ENCODE assay signal across 7 cellular contexts in genomic region chr10:118932154-118932553, GRCh38.
A peak's percentile ranks its signal among the peaks of the same experiment; 100 is the strongest.
DNase-seq lines count a peak whose midpoint lies in the region; ATAC-seq, FAIRE-seq and TF ChIP-seq lines count a peak whose summit lies in the region.
"Not testable (repeated sequence)": the region's sequence is repeated elsewhere in the genome, so short reads cannot be mapped to it uniquely, and the experiment has no call there.

No MANE protein-coding gene starts in this region.

- not testable (repeated sequence) for H4K20me1 ChIP-seq in keratinocyte (ENCODE audit: control insufficient read depth, extremely low read depth, insufficient read depth, low read length)

- CTCF ChIA-PET in activated CD8-positive, alpha-beta memory T cell treated with anti-CD3 and anti-CD28 coated beads, Interleukin-2, amount 10 ng/mL, durations not matched to agents 7 days and 5 days (lab: Charles Lee) = not testable (repeated sequence)

- peaks cover 40% of the 10 kb centered on the region for H3K27me3 Mint-ChIP-seq in activated CD8-positive, alpha-beta memory T cell treated with anti-CD3 and anti-CD28 coated beads, Interleukin-2, amount 10 ng/mL, durations not matched to agents 7 days and 5 days
- peaks cover 24% of the 10 kb centered on the region for H3K27me3 Mint-ChIP-seq in osteocyte (ENCODE audit: unreplicated experiment)

- not testable (repeated sequence) for H3K9me3 ChIP-seq in keratinocyte (ENCODE audit: control insufficient read depth, low read depth, low read length)

- H3K79me2 ChIP-seq in keratinocyte (ENCODE audit: control insufficient read depth, insufficient read depth, low read length) = not testable (repeated sequence)

- DNase-seq in H54 (ENCODE audit: insufficient read length, low spot score); epithelial cell of prostate (ENCODE audit: low read depth, low spot score); keratinocyte (ENCODE audit: low read depth, low spot score): not testable (repeated sequence)
- peak; percentile 4 for DNase-seq in NCI-H226
- peak; percentile 3 for DNase-seq in activated CD8-positive, alpha-beta memory T cell treated with anti-CD3 and anti-CD28 coated beads, Interleukin-2, amount 10 ng/mL, durations not matched to agents 7 days and 5 days
- peak; percentile 10 for DNase-seq in osteocyte (ENCODE audit: extremely low spot score, unreplicated experiment)

- H3K9ac ChIP-seq in keratinocyte (ENCODE audit: control insufficient read depth, extremely low read depth, insufficient read depth, low read length) = not testable (repeated sequence)

- not testable (repeated sequence) for H3K4me3 ChIP-seq in keratinocyte (ENCODE audit: control insufficient read depth in 2 of 3, extremely low read depth in 1 of 3, insufficient read depth in 2 of 3, low read depth in 1 of 3, low read length in 3 of 3)

- dilution Hi-C loops in keratinocyte (cut with MboI; ENCODE audit: extremely low pct_ligation_motif_present, low sequenced_read_pairs) = not testable (repeated sequence)

- ATAC-seq in activated CD8-positive, alpha-beta memory T cell treated with anti-CD3 and anti-CD28 coated beads, Interleukin-2, amount 10 ng/mL, durations not matched to agents 7 days and 5 days = not testable (repeated sequence)

- not testable (repeated sequence) for H3K9me3 Mint-ChIP-seq in activated CD8-positive, alpha-beta memory T cell treated with anti-CD3 and anti-CD28 coated beads, Interleukin-2, amount 10 ng/mL, durations not matched to agents 7 days and 5 days (ENCODE audit: low read depth)
- peaks cover 18% of the 10 kb centered on the region for H3K9me3 Mint-ChIP-seq in osteocyte (ENCODE audit: unreplicated experiment)

- TF ChIP-seq CTCF in keratinocyte (optimal IDR thresholded peaks at IDR 0.05 in 1 of 3, IDR thresholded peaks at IDR 0.05 in 1 of 3, conservative IDR thresholded peaks at IDR 0.05 in 1 of 3; ENCODE audit: extremely low read depth in 1 of 3, insufficient read depth in 2 of 3, low read length in 3 of 3); osteocyte (IDR thresholded peaks at IDR 0.05): not testable (repeated sequence)

- not testable (repeated sequence) for H3K4me1 ChIP-seq in keratinocyte (ENCODE audit: control insufficient read depth, extremely low read depth, insufficient read depth, low read length)

- H3K4me1 Mint-ChIP-seq in activated CD8-positive, alpha-beta memory T cell treated with anti-CD3 and anti-CD28 coated beads, Interleukin-2, amount 10 ng/mL, durations not matched to agents 7 days and 5 days; osteocyte (ENCODE audit: unreplicated experiment): not testable (repeated sequence)

- H3K4me2 ChIP-seq in keratinocyte (ENCODE audit: control insufficient read depth, extremely low read depth, insufficient read depth, low read depth, low read length) = not testable (repeated sequence)

- H3K9me1 ChIP-seq in keratinocyte (ENCODE audit: control insufficient read depth, extremely low read depth, insufficient read depth, low read length) = not testable (repeated sequence)

- H3K27ac Mint-ChIP-seq in activated CD8-positive, alpha-beta memory T cell treated with anti-CD3 and anti-CD28 coated beads, Interleukin-2, amount 10 ng/mL, durations not matched to agents 7 days and 5 days; osteocyte (ENCODE audit: unreplicated experiment): not testable (repeated sequence)

- not testable (repeated sequence) for H3K36me3 Mint-ChIP-seq in activated CD8-positive, alpha-beta memory T cell treated with anti-CD3 and anti-CD28 coated beads, Interleukin-2, amount 10 ng/mL, durations not matched to agents 7 days and 5 days; osteocyte (ENCODE audit: unreplicated experiment)

- peak; percentile 55 for FAIRE-seq in A204.1 (lab: Jason Lieb, UNC)
- peak; percentile 23 for FAIRE-seq in H54 (lab: Jason Lieb, UNC)
- peak; percentile 87 for FAIRE-seq in keratinocyte (lab: Jason Lieb, UNC)

- not testable (repeated sequence) for H2AFZ ChIP-seq in keratinocyte (ENCODE audit: control insufficient read depth, low read length)

- not testable (repeated sequence) for H3K36me3 ChIP-seq in keratinocyte (ENCODE audit: control insufficient read depth in 2 of 2, extremely low read depth in 1 of 2, insufficient read depth in 2 of 2, low read length in 2 of 2)

- TF ChIP-seq POLR2A in H54 (IDR thresholded peaks at IDR 0.05; ENCODE audit: low read depth, low read length) = not testable (repeated sequence)

- not testable (repeated sequence) for H3K4me3 Mint-ChIP-seq in activated CD8-positive, alpha-beta memory T cell treated with anti-CD3 and anti-CD28 coated beads, Interleukin-2, amount 10 ng/mL, durations not matched to agents 7 days and 5 days; osteocyte (ENCODE audit: unreplicated experiment)

- peak overlapping the region; percentile 59 for H3K27ac ChIP-seq in epithelial cell of prostate
- not testable (repeated sequence) for H3K27ac ChIP-seq in keratinocyte (ENCODE audit: control insufficient read depth, insufficient read depth, low read length)

- not testable (repeated sequence) for H3K27me3 ChIP-seq in keratinocyte (ENCODE audit: control insufficient read depth, extremely low read depth, insufficient read depth, low read length)
